In genomic region chr15:32909431-32909830, GRCh38 we compare ENCODE assay signal across 13 cellular contexts.
DNase-seq lines count a peak whose midpoint lies in the region; TF ChIP-seq lines count a peak whose summit lies in the region.
"Had no signal": no experiment of that assay in that cellular context is flagged by ENCODE, and none has a peak within 500 bp of the region (broad histone marks: within the 10 kb centered on the region; RNA-seq: fewer than 3 reads in every experiment).

No MANE protein-coding gene starts in this region.

- POLR2A ChIA-PET in MCF 10A (lab: Yijun Ruan, JAX): interaction anchor here (0.7 kb wide), 2 partner anchors 18 to 29 kb away, joined by 3 to 6 read pairs; no protein-coding TSS in a partner anchor

- H3K27ac Mint-ChIP-seq in MCF 10A (ENCODE audit: low read depth, unreplicated experiment): no peak overlapping the region
- H3K27ac Mint-ChIP-seq in progenitor cell of endocrine pancreas: no peak overlapping the region
- H3K27ac Mint-ChIP-seq: activated CD8-positive, alpha-beta memory T cell treated with anti-CD3 and anti-CD28 coated beads, Interleukin-2, amount 10 ng/mL, durations not matched to agents 7 days and 5 days; activated naive CD4-positive, alpha-beta T cell treated with anti-CD3 and anti-CD28 coated beads, Interleukin-2, amount 50 U/mL, for 72 hours had no signal

- H3K27me3 Mint-ChIP-seq in MCF 10A (ENCODE audit: insufficient read depth, unreplicated experiment) (no peaks in the 10 kb centered on the region), progenitor cell of endocrine pancreas (peaks cover 6% of the 10 kb centered on the region)
- H3K27me3 Mint-ChIP-seq: activated CD8-positive, alpha-beta memory T cell treated with anti-CD3 and anti-CD28 coated beads, Interleukin-2, amount 10 ng/mL, durations not matched to agents 7 days and 5 days had no signal

- H3K4me3 Mint-ChIP-seq in MCF 10A (ENCODE audit: unreplicated experiment): no peak overlapping the region
- no peak overlapping the region for H3K4me3 Mint-ChIP-seq in progenitor cell of endocrine pancreas (ENCODE audit: low read depth)
- H3K4me3 Mint-ChIP-seq: activated CD8-positive, alpha-beta memory T cell treated with anti-CD3 and anti-CD28 coated beads, Interleukin-2, amount 10 ng/mL, durations not matched to agents 7 days and 5 days; neural crest cell had no signal

- BruUV-seq in MCF 10A (replicated peaks; lab: Mats Ljungman, UMichigan): no TSS peak

- peak; percentile 9 for DNase-seq in MCF 10A (ENCODE audit: unreplicated experiment)
- no peak for DNase-seq in breast epithelium (ENCODE audit: low spot score in 2 of 2)
- DNase-seq in SK-MEL-5 (ENCODE audit: low read depth, low spot score): peak; percentile 33
- peak; percentile 51 for DNase-seq in fibroblast of the aortic adventitia (ENCODE audit: low read depth)
- peak; percentile 26 for DNase-seq in stromal cell of bone marrow (ENCODE audit: low read depth)
- no peak for DNase-seq in progenitor cell of endocrine pancreas (ENCODE audit: low spot score, unreplicated experiment)
- DNase-seq in NCI-H748 treated with DMSO at 0.1 percent for 48 hours (lab: John Stamatoyannopoulos, UW): no peak
- no peak for DNase-seq in Kasumi-1 (lab: John Stamatoyannopoulos, UW)
- DNase-seq: activated CD8-positive, alpha-beta memory T cell treated with anti-CD3 and anti-CD28 coated beads, Interleukin-2, amount 10 ng/mL, durations not matched to agents 7 days and 5 days; glutamatergic neuron; NCI-H1092 treated with DMSO at 0.1 percent for 48 hours had no signal

- H3K4me3 ChIP-seq in breast epithelium (no peak overlapping the region), fibroblast of the aortic adventitia (ENCODE audit: low read depth, low read length) (no peak overlapping the region)

- TF ChIP-seq CTCF in MCF 10A (IDR thresholded peaks at IDR 0.05; ENCODE audit: unreplicated experiment): no peak
- no peak for TF ChIP-seq CTCF in breast epithelium (IDR thresholded peaks at IDR 0.05)
- no peak for TF ChIP-seq CTCF in fibroblast of the aortic adventitia (IDR thresholded peaks at IDR 0.05; ENCODE audit: insufficient read depth, low read length)
- TF ChIP-seq CTCF in progenitor cell of endocrine pancreas (IDR thresholded peaks at IDR 0.05; ENCODE audit: unreplicated experiment): no peak

- intact Hi-C loops in MCF 10A (cut with micrococcal nuclease) (no loop called here), breast epithelium (cut with DNase I; ENCODE audit: low total_unique reads) (no loop called here)

- in situ Hi-C loops in SK-MEL-5 (cut with HindIII; ENCODE audit: low pct_unique_long_range_greater_than_20kb, low sequenced_read_pairs): no loop called here

- H3K27me3 ChIP-seq in breast epithelium: no peaks in the 10 kb centered on the region

- CTCF ChIA-PET in MCF 10A (lab: Yijun Ruan, JAX): interaction anchor here (0.6 to 1.5 kb wide), 3 partner anchors 65 to 260 kb away, joined by 3 to 7 read pairs (median 6); no protein-coding TSS in a partner anchor

- no peaks in the 10 kb centered on the region for H3K4me1 ChIP-seq in breast epithelium

- no peaks in the 10 kb centered on the region for H3K9me3 Mint-ChIP-seq in MCF 10A (ENCODE audit: unreplicated experiment)
- no peaks in the 10 kb centered on the region for H3K9me3 Mint-ChIP-seq in progenitor cell of endocrine pancreas (ENCODE audit: low read depth)
- H3K9me3 Mint-ChIP-seq: activated naive CD4-positive, alpha-beta T cell treated with anti-CD3 and anti-CD28 coated beads, Interleukin-2, amount 50 U/mL, for 72 hours; neural crest cell had no signal

- H3K9me3 ChIP-seq in breast epithelium: no peaks in the 10 kb centered on the region

- H3K36me3 Mint-ChIP-seq in MCF 10A (ENCODE audit: insufficient read depth, unreplicated experiment) (no peaks in the 10 kb centered on the region), progenitor cell of endocrine pancreas (ENCODE audit: insufficient read depth) (no peaks in the 10 kb centered on the region)
- H3K36me3 Mint-ChIP-seq: activated CD8-positive, alpha-beta memory T cell treated with anti-CD3 and anti-CD28 coated beads, Interleukin-2, amount 10 ng/mL, durations not matched to agents 7 days and 5 days; activated naive CD4-positive, alpha-beta T cell treated with anti-CD3 and anti-CD28 coated beads, Interleukin-2, amount 50 U/mL, for 72 hours had no signal

- H3K36me3 ChIP-seq in breast epithelium: no peaks in the 10 kb centered on the region

- H3K4me1 Mint-ChIP-seq in MCF 10A (ENCODE audit: insufficient read depth, unreplicated experiment): no peaks in the 10 kb centered on the region
- H3K4me1 Mint-ChIP-seq in progenitor cell of endocrine pancreas (ENCODE audit: low read depth): peaks cover 11% of the 10 kb centered on the region
- H3K4me1 Mint-ChIP-seq: activated CD8-positive, alpha-beta memory T cell treated with anti-CD3 and anti-CD28 coated beads, Interleukin-2, amount 10 ng/mL, durations not matched to agents 7 days and 5 days had no signal

- no peak for TF ChIP-seq POLR2A in breast epithelium (IDR thresholded peaks at IDR 0.05)

- H3K27ac ChIP-seq in breast epithelium: no peak overlapping the region

Comparison
In these comparisons a context has a peak if more than half of its experiments do, and no peak if none do; other contexts are left out.
1. DNase-seq: peak in MCF 10A (single experiment), SK-MEL-5 (single experiment), fibroblast of the aortic adventitia (single experiment) and stromal cell of bone marrow (single experiment); none in breast epithelium (0 of 2), progenitor cell of endocrine pancreas (single experiment), NCI-H748 treated with DMSO at 0.1 percent for 48 hours (single experiment) and Kasumi-1 (0 of 2).